Comparison of ENCODE assay signal across 17 cellular contexts in the genomic region with DNA sequence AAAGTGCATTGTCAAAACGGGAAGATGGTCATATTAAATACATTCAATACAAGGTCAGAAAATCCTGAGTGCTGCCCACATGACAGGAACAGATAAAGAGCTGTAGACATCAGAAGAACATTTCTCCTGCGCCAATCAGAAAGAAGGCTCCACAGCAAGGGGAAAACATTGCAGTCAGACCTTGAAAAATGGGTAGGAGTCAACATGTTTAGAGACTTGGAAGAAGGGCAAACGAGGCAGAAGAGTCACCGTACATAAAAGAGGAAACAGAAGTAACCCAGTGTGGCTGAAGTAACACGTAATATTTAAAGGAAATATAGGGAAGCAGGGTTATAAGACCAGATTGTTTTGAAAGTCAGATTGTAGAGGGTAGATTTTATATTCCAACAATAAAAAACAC. TPM values are rescaled to one million over a fixed set of nuclear protein-coding genes. Genes with fewer than 3 reads are reported as not detected.
DNase-seq lines count a peak whose midpoint lies in the region; ATAC-seq and TF ChIP-seq lines count a peak whose summit lies in the region.
"Had no signal": no experiment of that assay in that cellular context is flagged by ENCODE, and none has a peak within 500 bp of the region (broad histone marks: within the 10 kb centered on the region; RNA-seq: fewer than 3 reads in every experiment).

No MANE protein-coding gene starts in this region.

- H3K27me3 ChIP-seq in GM23338 (ENCODE audit: insufficient read depth) = no peaks in the 10 kb centered on the region
- H3K27me3 ChIP-seq in CD4-positive, alpha-beta memory T cell (ENCODE audit: insufficient read depth, low read length) = no peaks in the 10 kb centered on the region
- H3K27me3 ChIP-seq: colonic mucosa had no signal

- H3K36me3 ChIP-seq in GM23338 (ENCODE audit: insufficient read depth) = no peaks in the 10 kb centered on the region
- no peaks in the 10 kb centered on the region for H3K36me3 ChIP-seq in CD4-positive, alpha-beta memory T cell (ENCODE audit: insufficient read depth, low read length)
- H3K36me3 ChIP-seq: colonic mucosa had no signal

- H3K27me3 Mint-ChIP-seq in GM23338 (ENCODE audit: insufficient read depth, low read depth, poor library complexity) (no peaks in the 10 kb centered on the region), WTC11 (ENCODE audit: low read depth) (no peaks in the 10 kb centered on the region)
- H3K27me3 Mint-ChIP-seq in naive thymus-derived CD8-positive, alpha-beta T cell = no peaks in the 10 kb centered on the region
- no peaks in the 10 kb centered on the region for H3K27me3 Mint-ChIP-seq in activated CD4-positive, alpha-beta memory T cell treated with anti-CD3 and anti-CD28 coated beads, Interleukin-2, amount 10 ng/mL, durations not matched to agents 7 days and 5 days
- no peaks in the 10 kb centered on the region for H3K27me3 Mint-ChIP-seq in CD4-positive, alpha-beta memory T cell
- H3K27me3 Mint-ChIP-seq: activated CD4-positive, alpha-beta T cell treated with anti-CD3 and anti-CD28 coated beads, Interleukin-2, amount 10 ng/mL, durations not matched to agents 24 days and 14 days had no signal

- no peak overlapping the region for H2AFZ ChIP-seq in GM23338

- peaks cover 30% of the 10 kb centered on the region for H4K20me1 ChIP-seq in GM23338 (replicated peaks; ENCODE audit: insufficient read depth)

- no peaks in the 10 kb centered on the region for H3K9me3 ChIP-seq in CD4-positive, alpha-beta memory T cell (ENCODE audit: control insufficient read depth in 1 of 2, low read length in 2 of 2)
- H3K9me3 ChIP-seq: colonic mucosa had no signal

- H3K4me3 Mint-ChIP-seq in GM23338 (no peak overlapping the region), WTC11 (no peak overlapping the region)
- peak overlapping the region in 5 of 10 donors; percentile 3 to 66 (median 45) for H3K4me3 Mint-ChIP-seq in naive thymus-derived CD8-positive, alpha-beta T cell
- no peak overlapping the region for H3K4me3 Mint-ChIP-seq in activated CD4-positive, alpha-beta memory T cell treated with anti-CD3 and anti-CD28 coated beads, Interleukin-2, amount 10 ng/mL, durations not matched to agents 7 days and 5 days
- peak overlapping the region in 3 of 8 donors; percentile 10 to 32 (median 24) for H3K4me3 Mint-ChIP-seq in CD4-positive, alpha-beta memory T cell
- H3K4me3 Mint-ChIP-seq: activated CD4-positive, alpha-beta T cell treated with anti-CD3 and anti-CD28 coated beads, Interleukin-2, amount 10 ng/mL, durations not matched to agents 24 days and 14 days; H9 had no signal

- peaks cover 16% of the 10 kb centered on the region; the same call in 2 of the 3 replicates for H3K4me1 Mint-ChIP-seq in GM23338
- peaks cover 22% of the 10 kb centered on the region for H3K4me1 Mint-ChIP-seq in WTC11
- peaks cover 25 to 69% (median 64%) of the 10 kb centered on the region in 4 donors for H3K4me1 Mint-ChIP-seq in naive thymus-derived CD8-positive, alpha-beta T cell
- H3K4me1 Mint-ChIP-seq in activated CD4-positive, alpha-beta memory T cell treated with anti-CD3 and anti-CD28 coated beads, Interleukin-2, amount 10 ng/mL, durations not matched to agents 7 days and 5 days = peaks cover 24% of the 10 kb centered on the region
- H3K4me1 Mint-ChIP-seq in CD4-positive, alpha-beta memory T cell = peaks cover 42 to 78% (median 57%) of the 10 kb centered on the region in 4 donors

- H3K9me3 Mint-ChIP-seq in GM23338 (no peaks in the 10 kb centered on the region), WTC11 (no peaks in the 10 kb centered on the region)
- H3K9me3 Mint-ChIP-seq in naive thymus-derived CD8-positive, alpha-beta T cell = no peaks in the 10 kb centered on the region
- no peaks in the 10 kb centered on the region for H3K9me3 Mint-ChIP-seq in activated CD4-positive, alpha-beta memory T cell treated with anti-CD3 and anti-CD28 coated beads, Interleukin-2, amount 10 ng/mL, durations not matched to agents 7 days and 5 days
- peaks cover 0 to 3% (median 0%) of the 10 kb centered on the region in 8 donors for H3K9me3 Mint-ChIP-seq in CD4-positive, alpha-beta memory T cell
- H3K9me3 Mint-ChIP-seq: activated CD4-positive, alpha-beta T cell treated with anti-CD3 and anti-CD28 coated beads, Interleukin-2, amount 10 ng/mL, durations not matched to agents 24 days and 14 days; H9 had no signal

- no peaks in the 10 kb centered on the region for H3F3A ChIP-seq in GM23338 (replicated peaks; ENCODE audit: low read depth)

- no peak overlapping the region for H3K4me3 ChIP-seq in GM23338
- H3K4me3 ChIP-seq in CD4-positive, alpha-beta memory T cell (ENCODE audit: low read length in 2 of 2) = no peak overlapping the region
- H3K4me3 ChIP-seq: colonic mucosa had no signal

- DNase-seq in GM23338 (ENCODE audit: low spot score) (no peak), MV-4-11 (lab: John Stamatoyannopoulos, UW) (peak; percentile 74), WTC11 (ENCODE audit: low spot score) (no peak), T-helper 2 cell (no peak), NCI-H510A treated with DMSO at 0.1 percent for 48 hours (lab: John Stamatoyannopoulos, UW) (no peak)
- DNase-seq in naive thymus-derived CD8-positive, alpha-beta T cell = no peak
- no peak for DNase-seq in activated CD4-positive, alpha-beta memory T cell treated with anti-CD3 and anti-CD28 coated beads, Interleukin-2, amount 10 ng/mL, durations not matched to agents 7 days and 5 days
- DNase-seq in CD4-positive, alpha-beta memory T cell = no peak
- DNase-seq: activated CD4-positive, alpha-beta T cell treated with anti-CD3 and anti-CD28 coated beads, Interleukin-2, amount 10 ng/mL, durations not matched to agents 24 days and 14 days; colonic mucosa; DND-41; H9; islet precursor cell; NCI-H1436; substantia nigra had no signal

- intact Hi-C loops in CD4-positive, alpha-beta memory T cell (cut with micrococcal nuclease) = no loop called here

- H3K27ac Mint-ChIP-seq in GM23338 (peak overlapping the region; percentile 13; the same call in 1 of the 2 replicates), WTC11 (peak overlapping the region; percentile 62)
- H3K27ac Mint-ChIP-seq in naive thymus-derived CD8-positive, alpha-beta T cell = peak overlapping the region in 6 of 10 donors; percentile 5 to 77 (median 39)
- no peak overlapping the region for H3K27ac Mint-ChIP-seq in activated CD4-positive, alpha-beta memory T cell treated with anti-CD3 and anti-CD28 coated beads, Interleukin-2, amount 10 ng/mL, durations not matched to agents 7 days and 5 days
- peak overlapping the region in 2 of 7 donors; percentile 24 to 80 for H3K27ac Mint-ChIP-seq in CD4-positive, alpha-beta memory T cell
- H3K27ac Mint-ChIP-seq: activated CD4-positive, alpha-beta T cell treated with anti-CD3 and anti-CD28 coated beads, Interleukin-2, amount 10 ng/mL, durations not matched to agents 24 days and 14 days; H9 had no signal

- no peak for ATAC-seq in GM23338
- no peak for ATAC-seq in WTC11
- ATAC-seq in naive thymus-derived CD8-positive, alpha-beta T cell = no peak
- ATAC-seq: Panc1 had no signal

- H3K79me2 ChIP-seq in GM23338 (replicated peaks; ENCODE audit: insufficient read depth) = peaks cover 100% of the 10 kb centered on the region

- POLR2A ChIA-PET in WTC11 (lab: Charles Lee) = interaction anchor here (1.2 kb wide), 1 partner anchor 9 kb away, joined by 3 read pairs; no protein-coding TSS in a partner anchor
- POLR2A ChIA-PET in naive thymus-derived CD8-positive, alpha-beta T cell (lab: Charles Lee) = interaction anchor here (1.6 kb wide), 1 partner anchor 16 kb away, joined by 3 read pairs; no protein-coding TSS in a partner anchor
- POLR2A ChIA-PET in activated CD4-positive, alpha-beta memory T cell treated with anti-CD3 and anti-CD28 coated beads, Interleukin-2, amount 10 ng/mL, durations not matched to agents 7 days and 5 days (lab: Charles Lee) = interaction anchor here (1.3 kb wide), 1 partner anchor 11 kb away, joined by 4 read pairs; no protein-coding TSS in a partner anchor
- POLR2A ChIA-PET in CD4-positive, alpha-beta memory T cell (lab: Charles Lee; ENCODE audit: partially characterized antibody) = no interaction called here

- H3K9me2 ChIP-seq in GM23338 (ENCODE audit: insufficient read depth) = no peaks in the 10 kb centered on the region

- H3K4me2 ChIP-seq in GM23338 = no peak overlapping the region

- H3K27ac ChIP-seq in GM23338 (ENCODE audit: low read depth) = peak overlapping the region; percentile 53; the same call in 1 of the 2 replicates
- no peak overlapping the region for H3K27ac ChIP-seq in CD4-positive, alpha-beta memory T cell (ENCODE audit: low read depth, low read length)
- H3K27ac ChIP-seq: C4-2B, colonic mucosa had no signal

- TF ChIP-seq CTCF in GM23338 (conservative IDR thresholded peaks at IDR 0.05; ENCODE audit: low read depth in 2 of 2) (no peak), WTC11 (IDR thresholded peaks at IDR 0.05) (no peak)

- H3K36me3 Mint-ChIP-seq in GM23338 (ENCODE audit: low read depth) (peaks cover 3% of the 10 kb centered on the region; the same call in 2 of the 3 replicates), WTC11 (no peaks in the 10 kb centered on the region)
- peaks cover 0 to 48% (median 8%) of the 10 kb centered on the region in 3 donors for H3K36me3 Mint-ChIP-seq in naive thymus-derived CD8-positive, alpha-beta T cell
- peaks cover 10% of the 10 kb centered on the region for H3K36me3 Mint-ChIP-seq in activated CD4-positive, alpha-beta memory T cell treated with anti-CD3 and anti-CD28 coated beads, Interleukin-2, amount 10 ng/mL, durations not matched to agents 7 days and 5 days (ENCODE audit: low read depth)
- H3K36me3 Mint-ChIP-seq in CD4-positive, alpha-beta memory T cell = peaks cover 10 to 13% of the 10 kb centered on the region in 2 donors

- CTCF ChIA-PET in WTC11 (lab: Charles Lee) = interaction anchor here (0.8 to 0.9 kb wide), 2 partner anchors 9 to 14 kb away, joined by 3 to 4 read pairs; no protein-coding TSS in a partner anchor
- CTCF ChIA-PET in activated CD4-positive, alpha-beta memory T cell treated with anti-CD3 and anti-CD28 coated beads, Interleukin-2, amount 10 ng/mL, durations not matched to agents 7 days and 5 days (lab: Charles Lee) = interaction anchor here (0.7 to 1.3 kb wide), 3 partner anchors 53 to 243 kb away, joined by 3 to 4 read pairs (median 4); no protein-coding TSS in a partner anchor
- CTCF ChIA-PET in CD4-positive, alpha-beta memory T cell (lab: Charles Lee; ENCODE audit: partially characterized antibody) = interaction anchor here (0.7 kb wide), 1 partner anchor 59 kb away, joined by 4 read pairs; no protein-coding TSS in a partner anchor

- H3K4me1 ChIP-seq in GM23338 (ENCODE audit: insufficient read depth) = no peaks in the 10 kb centered on the region
- peaks cover 42% of the 10 kb centered on the region for H3K4me1 ChIP-seq in CD4-positive, alpha-beta memory T cell (ENCODE audit: insufficient read depth, low read length)
- H3K4me1 ChIP-seq: colonic mucosa had no signal

RNA-seq across cellular contexts. Expression of a gene that starts 11.9 kb away (rescaled TPM):
- 25.2 and 27.8 TPM in 2 replicates for total RNA-seq in GM23338 (2014; rRNA removed; shearing (Covaris generic))
- polyA plus RNA-seq in GM23338 (2016; fragmentation: Nextera tagmentation; extraction: Ambion mirVana) = 10.9 and 12.7 TPM in 2 replicates
- 32.5 to 35.5 TPM (median 33.8 TPM) in 3 replicates for total RNA-seq in WTC11 (2021)
- total RNA-seq in naive thymus-derived CD8-positive, alpha-beta T cell = 10 to 100 TPM; 54.0 to 56.2 TPM
- polyA plus RNA-seq in naive thymus-derived CD8-positive, alpha-beta T cell = 10 to 100 TPM; 23.3 to 37.3 (median 23.9) TPM
- total RNA-seq in activated CD4-positive, alpha-beta memory T cell treated with anti-CD3 and anti-CD28 coated beads, Interleukin-2, amount 10 ng/mL, durations not matched to agents 7 days and 5 days = 10 to 100 TPM; 32.0 to 32.1 TPM
- 10 to 100 TPM; 45.0 to 49.4 TPM for total RNA-seq in CD4-positive, alpha-beta memory T cell
- 10 to 100 TPM in 1 of 2 donors, 1 to 10 TPM in 1; 7.4 to 44.5 TPM for polyA plus RNA-seq in CD4-positive, alpha-beta memory T cell
